In the genomic region with DNA sequence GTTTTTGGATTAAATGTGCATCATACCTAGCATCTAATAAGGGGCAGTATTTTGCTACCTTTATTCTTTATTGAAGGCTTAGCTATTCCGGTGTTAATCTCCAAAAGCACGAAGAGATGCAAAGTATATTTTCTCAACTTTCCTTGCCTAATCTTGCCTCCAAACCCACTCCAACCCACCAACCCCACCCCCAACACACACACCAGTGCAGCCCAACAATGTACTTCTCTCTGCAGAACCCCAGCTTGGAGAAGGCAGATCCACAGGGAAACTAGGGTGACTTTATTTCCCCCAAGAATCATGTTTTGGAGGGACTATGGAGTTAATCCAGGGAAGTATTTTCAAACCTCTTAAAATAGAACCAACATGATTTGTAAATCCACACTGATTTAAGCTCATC, we compare ENCODE assay signal across 1 cellular context.
A peak's percentile ranks its signal among the peaks of the same experiment; 100 is the strongest.
TF ChIP-seq lines count a peak whose summit lies in the region.

No MANE protein-coding gene starts in this region.

TF ChIP-seq in K562, 482 proteins besides CTCF, POLR2A, EP300 and RAD21 (continued from another document):
- TF ChIP-seq ZBTB11 (CRISPR knock-in tag; IDR thresholded peaks at IDR 0.05) (peak in 1 of 3 experiments; percentile 75; a peak in 2 of 6 replicates), POLR2AphosphoS5 (IDR thresholded peaks at IDR 0.05; ENCODE audit: control insufficient read depth, insufficient read depth, low read depth, low read length) (peak; percentile 27; the same call in 1 of the 2 replicates), SUPT5H (IDR thresholded peaks at IDR 0.05) (peak; percentile 32; the same call in 1 of the 2 replicates)
- TF ChIP-seq, protein P1, sequence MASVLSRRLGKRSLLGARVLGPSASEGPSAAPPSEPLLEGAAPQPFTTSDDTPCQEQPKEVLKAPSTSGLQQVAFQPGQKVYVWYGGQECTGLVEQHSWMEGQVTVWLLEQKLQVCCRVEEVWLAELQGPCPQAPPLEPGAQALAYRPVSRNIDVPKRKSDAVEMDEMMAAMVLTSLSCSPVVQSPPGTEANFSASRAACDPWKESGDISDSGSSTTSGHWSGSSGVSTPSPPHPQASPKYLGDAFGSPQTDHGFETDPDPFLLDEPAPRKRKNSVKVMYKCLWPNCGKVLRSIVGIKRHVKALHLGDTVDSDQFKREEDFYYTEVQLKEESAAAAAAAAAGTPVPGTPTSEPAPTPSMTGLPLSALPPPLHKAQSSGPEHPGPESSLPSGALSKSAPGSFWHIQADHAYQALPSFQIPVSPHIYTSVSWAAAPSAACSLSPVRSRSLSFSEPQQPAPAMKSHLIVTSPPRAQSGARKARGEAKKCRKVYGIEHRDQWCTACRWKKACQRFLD (CRISPR knock-in tag; IDR thresholded peaks at IDR 0.05): no peak
